8 cellular contexts compared by ENCODE assay signal in genomic region chr1:33181906-33182305, GRCh38. TPM values are rescaled to one million over a fixed set of nuclear protein-coding genes. Genes with fewer than 3 reads are reported as not detected.
A peak's percentile ranks its signal among the peaks of the same experiment; 100 is the strongest.
DNase-seq lines count a peak whose midpoint lies in the region; ATAC-seq, FAIRE-seq and TF ChIP-seq lines count a peak whose summit lies in the region.

TRIM62 (minus strand) TSS chr1:33182043; CDS start chr1:33181432, 611 bp downstream.

- no peak for FAIRE-seq in kidney (lab: Jason Lieb, UNC)

- TF ChIP-seq CTCF in GM10266 (IDR thresholded peaks at IDR 0.05; ENCODE audit: control insufficient read depth, insufficient read depth, low read depth, missing control alignments) (no peak), kidney (IDR thresholded peaks at IDR 0.05; ENCODE audit: borderline replicate concordance, extremely low read depth, insufficient read depth) (no peak)

- peaks cover 9 to 17% of the 10 kb centered on the region in 2 donors for H3K4me1 ChIP-seq in kidney (ENCODE audit: control insufficient read depth in 1 of 2, insufficient read depth in 1 of 2, low read depth in 1 of 2, low read length in 2 of 2)

- H3K9me3 ChIP-seq in kidney (ENCODE audit: control insufficient read depth in 1 of 2, low read length in 2 of 2), result no peaks in the 10 kb centered on the region

- intact Hi-C loops in kidney (cut with DNase I), result no loop called here

- peak; percentile 96 for DNase-seq in GM10266 (ENCODE audit: extremely low spot score)
- peak; percentile 93 for DNase-seq in NCI-H2196 (lab: John Stamatoyannopoulos, UW; ENCODE audit: unreplicated experiment)
- peak; percentile 44 for DNase-seq in activated CD4-positive, CD25-positive, alpha-beta regulatory T cell treated with anti-CD3 and anti-CD28 coated beads, Interleukin-2, amount 50 U/mL, for 16 hours (ENCODE audit: low read depth, low spot score)
- peak; percentile 68 for DNase-seq in central memory CD4-positive, alpha-beta T cell
- DNase-seq in kidney, result peak; percentile 96
- peak; percentile 63 to 64 for DNase-seq in stimulated activated CD4-positive, alpha-beta T cell treated with anti-CD3 and anti-CD28 coated beads, Interleukin-15, amount 100 ng/mL, for 1 hour (ENCODE audit: low read depth in 1 of 2, low spot score in 1 of 2)

- H3K9ac ChIP-seq in kidney (ENCODE audit: low read length in 2 of 2), result no peak within 1 kb of the TSS

- H3K4me3 ChIP-seq in kidney (ENCODE audit: low read length in 2 of 2), result peak within 1 kb of the TSS; percentile 66 to 70

- H3K36me3 ChIP-seq in kidney (ENCODE audit: control insufficient read depth in 1 of 2, insufficient read depth in 2 of 2, low read length in 2 of 2), result no peaks in the 10 kb centered on the region

- peak within 1 kb of the TSS; percentile 13 to 29 for H3K27ac ChIP-seq in kidney (ENCODE audit: low read depth in 2 of 2, low read length in 2 of 2)

- peak; percentile 57 for ATAC-seq in HG03045 (IDR thresholded peaks at IDR 0.05; ENCODE audit: unreplicated experiment)
- ATAC-seq in GM19452 (IDR thresholded peaks at IDR 0.05; ENCODE audit: unreplicated experiment), result no peak

RNA-seq across cellular contexts. Expression of gene TRIM62, which starts in this region (rescaled TPM):
- total RNA-seq in kidney, result 6.2 TPM
- 3.2 TPM for polyA plus RNA-seq in kidney (ENCODE audit: insufficient read depth, low read depth, low replicate concordance)

Comparison
In these comparisons a context has a peak if more than half of its experiments do, and no peak if none do; other contexts are left out.
1. DNase-seq: peak in every context shown above with its lines; median percentile 96 in GM10266; 96 in kidney; 93 in NCI-H2196; 68 in central memory CD4-positive, alpha-beta T cell; 64 in stimulated activated CD4-positive, alpha-beta T cell treated with anti-CD3 and anti-CD28 coated beads, Interleukin-15, amount 100 ng/mL, for 1 hour; 44 in activated CD4-positive, CD25-positive, alpha-beta regulatory T cell treated with anti-CD3 and anti-CD28 coated beads, Interleukin-2, amount 50 U/mL, for 16 hours.